In genomic region chr3:60839242-60839641, GRCh38 we compare ENCODE assay signal across 12 cellular contexts.
DNase-seq lines count a peak whose midpoint lies in the region; ATAC-seq and TF ChIP-seq lines count a peak whose summit lies in the region.
"Had no signal": no experiment of that assay in that cellular context is flagged by ENCODE, and none has a peak within 500 bp of the region (broad histone marks: within the 10 kb centered on the region; RNA-seq: fewer than 3 reads in every experiment).

No MANE protein-coding gene starts in this region.

- H3K27me3 ChIP-seq in H7 (ENCODE audit: control insufficient read depth, insufficient read depth, low read length): no peaks in the 10 kb centered on the region
- H3K27me3 ChIP-seq: gastroesophageal sphincter had no signal

- no peak overlapping the region for H3K4me3 ChIP-seq in H7 (ENCODE audit: insufficient read depth, low read depth, low read length)
- H3K4me3 ChIP-seq: gastroesophageal sphincter had no signal

- no peaks in the 10 kb centered on the region for H3K36me3 ChIP-seq in H7 (replicated peaks; ENCODE audit: control insufficient read depth, insufficient read depth, low read length)
- H3K36me3 ChIP-seq: gastroesophageal sphincter had no signal

- DNase-seq in H7: peak; percentile 14
- DNase-seq in hippocampal formation (lab: John Stamatoyannopoulos, UW): peak; percentile 11 to 67
- DNase-seq in putamen (ENCODE audit: low spot score): peak; percentile 11
- no peak for DNase-seq in NOMO-1 treated with dmso at 0.1 percent for 144 hours (lab: John Stamatoyannopoulos, UW; ENCODE audit: unreplicated experiment)
- DNase-seq: activated CD8-positive, alpha-beta memory T cell treated with anti-CD3 and anti-CD28 coated beads, Interleukin-2, amount 50 U/mL, for 4 hours; COR-L47; mammary epithelial cell; NCI-H1436 treated with DMSO at 0.1 percent for 48 hours had no signal

- peak; percentile 51; the same call in 1 of the 3 replicates for ATAC-seq in SK-N-SH treated with all-trans-retinoic acid at 6 μM for 48 hours
- no peak for ATAC-seq in GM21786 (IDR thresholded peaks at IDR 0.05; ENCODE audit: unreplicated experiment)
- ATAC-seq in HG02870 (IDR thresholded peaks at IDR 0.05; ENCODE audit: unreplicated experiment): no peak
- ATAC-seq: gastroesophageal sphincter had no signal

TF ChIP-seq in SK-N-SH treated with all-trans-retinoic acid at 6 μM for 48 hours, 23 proteins besides CTCF, POLR2A, EP300 and RAD21:
- TF ChIP-seq GLIS3 (CRISPR knock-in tag; IDR thresholded peaks at IDR 0.05): no peak
- TF ChIP-seq TCF4 (CRISPR knock-in tag; IDR thresholded peaks at IDR 0.05; ENCODE audit: borderline replicate concordance): no peak
- no peak for TF ChIP-seq CSRNP3 (CRISPR knock-in tag; IDR thresholded peaks at IDR 0.05)
- TF ChIP-seq CSDC2 (CRISPR knock-in tag; IDR thresholded peaks at IDR 0.05): no peak
- TF ChIP-seq POU6F1 (CRISPR knock-in tag; IDR thresholded peaks at IDR 0.05; ENCODE audit: borderline replicate concordance, low read depth): no peak
- TF ChIP-seq ZNF70 (CRISPR knock-in tag; IDR thresholded peaks at IDR 0.05): no peak
- no peak for TF ChIP-seq ESRRG (CRISPR knock-in tag; IDR thresholded peaks at IDR 0.05)
- TF ChIP-seq TOX (CRISPR knock-in tag; IDR thresholded peaks at IDR 0.05; ENCODE audit: borderline replicate concordance): no peak
